Comparison of ENCODE assay signal across 14 cellular contexts in the genomic region with DNA sequence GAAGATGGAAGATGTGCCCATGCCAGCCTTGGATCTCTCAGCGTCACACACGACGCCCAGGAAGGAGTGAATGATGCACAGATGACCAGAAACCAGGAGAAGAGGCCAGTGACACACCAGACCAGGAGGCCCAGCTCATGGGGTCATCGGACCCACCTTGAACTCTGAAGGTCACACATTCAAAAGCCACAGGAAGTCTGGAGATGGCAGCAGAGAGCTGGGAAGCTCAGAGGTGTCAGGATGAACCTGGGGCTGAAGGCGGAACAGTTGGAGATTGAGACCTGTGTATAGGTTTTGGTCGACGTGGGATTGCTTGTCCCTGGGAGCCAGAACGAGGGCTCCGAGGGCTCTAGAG.
"Had no signal": no experiment of that assay in that cellular context is flagged by ENCODE, and none has a peak within 500 bp of the region (broad histone marks: within the 10 kb centered on the region; RNA-seq: fewer than 3 reads in every experiment).

No MANE protein-coding gene starts in this region.

- H3K4me1 ChIP-seq: adrenal gland, sigmoid colon had no signal

- H3K9me3 ChIP-seq: adrenal gland, sigmoid colon, spleen had no signal

- H3K27me3 ChIP-seq: adrenal gland, cardiac muscle cell, hepatocyte, sigmoid colon, spleen had no signal

- H3K27ac ChIP-seq: adrenal gland, cardiac muscle cell, hepatocyte, sigmoid colon, spleen had no signal

- H3K79me2 ChIP-seq: hepatocyte had no signal

- H3K4me2 ChIP-seq: hepatocyte had no signal

- ATAC-seq: activated CD4-positive, CD25-positive, alpha-beta regulatory T cell treated with anti-CD3 and anti-CD28 coated beads, Interleukin-2, amount 50 U/mL, for 24 hours; stimulated activated naive CD8-positive, alpha-beta T cell treated with anti-CD3 and anti-CD28 coated beads, Interleukin-15, amount 100 ng/mL, for 72 hours had no signal

- H3K4me3 ChIP-seq: adrenal gland, cardiac muscle cell, hepatocyte, sigmoid colon, spleen had no signal

- H2AFZ ChIP-seq: hepatocyte had no signal

- DNase-seq: activated CD4-positive, alpha-beta T cell treated with anti-CD3 and anti-CD28 coated beads, Interleukin-2, amount 50 U/mL, for 4 hours; activated effector memory CD4-positive, alpha-beta T cell treated with anti-CD3 and anti-CD28 coated beads, Interleukin-2, amount 50 U/mL, for 16 hours; activated T-cell treated with anti-CD3 and anti-CD28 coated beads, Interleukin-2, amount 50 U/mL, for 1 hour; islet precursor cell; mesendoderm; occipital lobe; stimulated activated naive CD8-positive, alpha-beta T cell treated with anti-CD3 and anti-CD28 coated beads, Interleukin-15, amount 100 ng/mL, for 72 hours; SW 1271 had no signal
